Comparison of ENCODE assay signal across 9 cellular contexts in genomic region chr12:13981296-13981962, GRCh38. TPM values are rescaled to one million over a fixed set of nuclear protein-coding genes. Genes with fewer than 3 reads are reported as not detected.
DNase-seq lines count a peak whose midpoint lies in the region; ATAC-seq and TF ChIP-seq lines count a peak whose summit lies in the region.
"Had no signal": no experiment of that assay in that cellular context is flagged by ENCODE, and none has a peak within 500 bp of the region (broad histone marks: within the 10 kb centered on the region; RNA-seq: fewer than 3 reads in every experiment).

Gene GRIN2B, minus strand, starts transcription at chr12:13981602. Its CDS starts 115,394 bp downstream, at chr12:13866208.

- intact Hi-C loops in heart left ventricle (cut with DNase I) = loop anchor here in 1 of 10 donors (10.0 kb wide), 1 partner anchor 117 kb away; no protein-coding TSS in a partner anchor
- intact Hi-C loops in cardiac septum (cut with DNase I) = no loop called here
- intact Hi-C loops in upper lobe of right lung (cut with DNase I) = no loop called here

- WGBS in heart left ventricle, 4 donors = 1 to 4% (median 2%) methylated on average over 35 to 37 of the region's 37 CpGs
- WGBS in mesodermal cell (ENCODE audit: insufficient coverage in 2 of 2), 2 experiments = 0% methylated on average over 6 to 20 of the region's 37 CpGs

- no peak for TF ChIP-seq POLR2A in heart left ventricle (IDR thresholded peaks at IDR 0.05)

- H3K9me3 ChIP-seq in heart left ventricle = no peaks in the 10 kb centered on the region
- H3K9me3 ChIP-seq in mesodermal cell (ENCODE audit: control insufficient read depth, low read length) = no peaks in the 10 kb centered on the region
- H3K9me3 ChIP-seq in upper lobe of right lung = no peaks in the 10 kb centered on the region
- H3K9me3 ChIP-seq in effector memory CD4-positive, alpha-beta T cell (ENCODE audit: control insufficient read depth, low read length) = no peaks in the 10 kb centered on the region

- H3K27me3 ChIP-seq in heart left ventricle (peaks cover 19 to 88% (median 66%) of the 10 kb centered on the region in 9 donors), upper lobe of right lung (peaks cover 61% of the 10 kb centered on the region)
- H3K27me3 ChIP-seq in effector memory CD4-positive, alpha-beta T cell (replicated peaks; ENCODE audit: control insufficient read depth, insufficient read depth, low read length, poor library complexity, severe bottlenecking) = peaks cover 14% of the 10 kb centered on the region

- TF ChIP-seq CTCF in heart left ventricle (IDR thresholded peaks at IDR 0.05) (no peak), upper lobe of right lung (IDR thresholded peaks at IDR 0.05) (no peak)

- peak within 1 kb of the TSS in 11 of 12 donors; percentile 3 to 46 (median 24) for H3K4me3 ChIP-seq in heart left ventricle
- peak within 1 kb of the TSS; percentile 43 for H3K4me3 ChIP-seq in mesodermal cell (ENCODE audit: extremely low read depth, insufficient read depth, low read length, poor library complexity, severe bottlenecking)
- peak within 1 kb of the TSS; percentile 31 for H3K4me3 ChIP-seq in upper lobe of right lung
- H3K4me3 ChIP-seq in effector memory CD4-positive, alpha-beta T cell (ENCODE audit: insufficient read depth, low read depth, low read length, poor library complexity, severe bottlenecking) = no peak within 1 kb of the TSS

- H3K4me1 ChIP-seq in heart left ventricle (peaks cover 0 to 22% (median 5%) of the 10 kb centered on the region in 12 donors), mesodermal cell (ENCODE audit: control insufficient read depth, insufficient read depth, low read length, poor library complexity, severe bottlenecking) (no peaks in the 10 kb centered on the region), upper lobe of right lung (no peaks in the 10 kb centered on the region)
- H3K4me1 ChIP-seq in effector memory CD4-positive, alpha-beta T cell (ENCODE audit: control insufficient read depth, insufficient read depth, low read length, poor library complexity, severe bottlenecking) = no peaks in the 10 kb centered on the region

- DNase-seq in heart left ventricle = no peak
- DNase-seq in cardiac septum (ENCODE audit: low spot score) = no peak
- DNase-seq in caudate nucleus (lab: John Stamatoyannopoulos, UW) = peak in 39 of 61 donors; percentile 19 to 81 (median 56)
- DNase-seq in upper lobe of right lung = no peak
- DNase-seq in effector memory CD4-positive, alpha-beta T cell = no peak
- DNase-seq in AG08396 (ENCODE audit: low spot score) = no peak

- no peaks in the 10 kb centered on the region for H3K36me3 ChIP-seq in heart left ventricle
- H3K36me3 ChIP-seq in mesodermal cell (ENCODE audit: control insufficient read depth, insufficient read depth, low read length) = no peaks in the 10 kb centered on the region
- H3K36me3 ChIP-seq in upper lobe of right lung = no peaks in the 10 kb centered on the region
- no peaks in the 10 kb centered on the region for H3K36me3 ChIP-seq in effector memory CD4-positive, alpha-beta T cell (ENCODE audit: control insufficient read depth, insufficient read depth, low read length)

- ATAC-seq in heart left ventricle (no peak), upper lobe of right lung (peak; percentile 32), HG03159 (IDR thresholded peaks at IDR 0.05; ENCODE audit: unreplicated experiment) (no peak)

- H3K27ac ChIP-seq in heart left ventricle (no peak within 1 kb of the TSS), caudate nucleus (ENCODE audit: low read depth, low read length) (peak within 1 kb of the TSS; percentile 70), mesodermal cell (ENCODE audit: low read depth, low read length, severe bottlenecking) (no peak within 1 kb of the TSS), upper lobe of right lung (no peak within 1 kb of the TSS)
- no peak within 1 kb of the TSS for H3K27ac ChIP-seq in effector memory CD4-positive, alpha-beta T cell (ENCODE audit: insufficient read depth, low read length, poor library complexity, severe bottlenecking)

RNA-seq across cellular contexts. Expression of gene GRIN2B, which starts in this region (rescaled TPM):
- under 1 TPM in 4 of 9 donors, not detected in 5; under 0.01 to 0.54 (median 0.07) TPM for total RNA-seq in heart left ventricle
- polyA plus RNA-seq in heart left ventricle = under 1 TPM; under 0.01 to 0.01 TPM
- total RNA-seq in cardiac septum = 0.16 TPM
- polyA plus RNA-seq in mesodermal cell (2013, experiment 1 of 2) = under 0.01 TPM
- polyA plus RNA-seq in mesodermal cell (2013, experiment 2 of 2) = not detected
- total RNA-seq in upper lobe of right lung = 1.1 TPM
- total RNA-seq: pulmonary artery endothelial cell had no signal

Comparison
In these comparisons a context has a peak if more than half of its experiments do, and no peak if none do; other contexts are left out.
1. DNase-seq: peak in caudate nucleus (39 of 61); none in heart left ventricle (0 of 5), cardiac septum (single experiment), upper lobe of right lung (single experiment), effector memory CD4-positive, alpha-beta T cell (0 of 3) and AG08396 (single experiment).